In genomic region chr19:14096272-14096992, GRCh38 we compare ENCODE assay signal across 17 cellular contexts. TPM values are rescaled to one million over a fixed set of nuclear protein-coding genes. Genes with fewer than 3 reads are reported as not detected.
DNase-seq lines count a peak whose midpoint lies in the region; ATAC-seq and TF ChIP-seq lines count a peak whose summit lies in the region.
"Had no signal": no experiment of that assay in that cellular context is flagged by ENCODE, and none has a peak within 500 bp of the region (broad histone marks: within the 10 kb centered on the region; RNA-seq: fewer than 3 reads in every experiment).

No MANE protein-coding gene starts in this region.

- CTCF ChIA-PET in Panc1 (lab: Charles Lee): no interaction called here

- in situ Hi-C loops in Panc1 (cut with HindIII; ENCODE audit: low pct_unique_long_range_greater_than_20kb, low sequenced_read_pairs): no loop called here

- no TSS peak for BruUV-seq in Panc1 (replicated peaks; lab: Mats Ljungman, UMichigan)

- no peak overlapping the region for H3K4me3 ChIP-seq in Panc1 (ENCODE audit: low read depth in 2 of 2, low read length in 2 of 2)
- H3K4me3 ChIP-seq: coronary artery had no signal

- H3K27me3 ChIP-seq in Panc1 (ENCODE audit: control insufficient read depth, insufficient read depth, low read length) (no peaks in the 10 kb centered on the region), foreskin keratinocyte (no peaks in the 10 kb centered on the region)

- no peak; the same call in 1 of the 2 replicates for ATAC-seq in Panc1
- no peak for ATAC-seq in foreskin keratinocyte
- ATAC-seq in GM19397 (IDR thresholded peaks at IDR 0.05; ENCODE audit: unreplicated experiment): no peak
- ATAC-seq: activated naive CD8-positive, alpha-beta T cell treated with anti-CD3 and anti-CD28 coated beads, Interleukin-2, amount 50 U/mL, for 24 hours had no signal

- no peak for DNase-seq in Panc1 (ENCODE audit: low read depth, low spot score)
- DNase-seq in foreskin keratinocyte: no peak
- no peak for DNase-seq in iPS-NIHi7 (ENCODE audit: extremely low spot score)
- DNase-seq in stimulated activated CD8-positive, alpha-beta memory T cell treated with anti-CD3 and anti-CD28 coated beads, Interleukin-4, amount 100 ng/mL, for 48 hours: no peak
- DNase-seq: activated CD8-positive, alpha-beta memory T cell treated with anti-CD3 and anti-CD28 coated beads, Interleukin-2, amount 50 U/mL, for 4 hours; activated naive CD8-positive, alpha-beta T cell treated with anti-CD3 and anti-CD28 coated beads, Interleukin-2, amount 50 U/mL, for 24 hours; EL; mesenchymal stem cell; NCI-H2029; nucleus accumbens; small intestine had no signal

- POLR2A ChIA-PET in Panc1 (lab: Charles Lee): no interaction called here

- intact Hi-C loops in Panc1 (cut with micrococcal nuclease; ENCODE audit: unreplicated experiment): no loop called here

- peaks cover 4% of the 10 kb centered on the region for H3K4me1 ChIP-seq in Panc1 (ENCODE audit: control insufficient read depth, insufficient read depth, low read length)
- no peaks in the 10 kb centered on the region for H3K4me1 ChIP-seq in foreskin keratinocyte

- peak; percentile 19 for TF ChIP-seq CTCF in GM12873 (IDR thresholded peaks at IDR 0.05; ENCODE audit: insufficient read depth, low read depth, low read length, missing control alignments)
- TF ChIP-seq CTCF in Panc1 (IDR thresholded peaks at IDR 0.05): peak; percentile 36
- TF ChIP-seq CTCF in foreskin keratinocyte (conservative IDR thresholded peaks at IDR 0.05): peak; percentile 36

- peaks cover 3% of the 10 kb centered on the region; the same call in 1 of the 2 replicates for H3K9me3 ChIP-seq in Panc1 (ENCODE audit: control insufficient read depth, insufficient read depth, low read depth, low read length)

- no peaks in the 10 kb centered on the region for H3K36me3 ChIP-seq in Panc1 (ENCODE audit: control insufficient read depth, insufficient read depth, low read length)

- H3K27ac ChIP-seq in Panc1 (ENCODE audit: low read length) (no peak overlapping the region), foreskin keratinocyte (no peak overlapping the region)
- H3K27ac ChIP-seq: coronary artery had no signal

RNA-seq across cellular contexts. Expression of gene SAMD1, which starts 5.9 kb away (rescaled TPM):
- total RNA-seq in Panc1 (2021; ENCODE audit: unreplicated experiment) (82.0 TPM), foreskin keratinocyte (32.3 and 34.2 TPM in 2 replicates)
- polyA plus RNA-seq in Panc1 (2012; ENCODE audit: insufficient read length): 73.2 TPM
- polyA plus RNA-seq in foreskin keratinocyte: 39.5 and 40.4 TPM in 2 replicates

RNA-seq across cellular contexts. Expression of gene C19orf67, which starts 10.8 kb away (rescaled TPM):
- total RNA-seq in Panc1 (2021; ENCODE audit: unreplicated experiment) (0.28 TPM), foreskin keratinocyte (not detected in 2 replicates)
- not detected for polyA plus RNA-seq in Panc1 (2012; ENCODE audit: insufficient read length)
- not detected in 2 replicates for polyA plus RNA-seq in foreskin keratinocyte
- total RNA-seq: fibroblast of lung, subcutaneous adipose tissue had no signal
- polyA plus RNA-seq: CD14-positive monocyte, fibroblast of lung, small intestine had no signal

RNA-seq across cellular contexts. Expression of gene PRKACA, which starts 21.1 kb away (rescaled TPM):
- total RNA-seq in Panc1 (2021; ENCODE audit: unreplicated experiment) (70.8 TPM), foreskin keratinocyte (36.0 and 37.1 TPM in 2 replicates)
- 50.7 TPM for polyA plus RNA-seq in Panc1 (2012; ENCODE audit: insufficient read length)
- polyA plus RNA-seq in foreskin keratinocyte: 35.2 and 40.0 TPM in 2 replicates

RNA-seq across cellular contexts. Expression of gene MISP3, which starts 23.8 kb away (rescaled TPM):
- total RNA-seq in Panc1 (2021; ENCODE audit: unreplicated experiment) (1.5 TPM), foreskin keratinocyte (0.78 and 1.3 TPM in 2 replicates)
- 2.9 TPM for polyA plus RNA-seq in Panc1 (2012; ENCODE audit: insufficient read length)
- 1.3 and 1.7 TPM in 2 replicates for polyA plus RNA-seq in foreskin keratinocyte

RNA-seq across cellular contexts. Expression of gene PALM3, which starts 34.6 kb away (rescaled TPM):
- total RNA-seq in Panc1 (2021; ENCODE audit: unreplicated experiment) (0.54 TPM), foreskin keratinocyte (not detected in 2 replicates)
- 1.3 TPM for polyA plus RNA-seq in Panc1 (2012; ENCODE audit: insufficient read length)
- 0.11 and 0.12 TPM in 2 replicates for polyA plus RNA-seq in foreskin keratinocyte
- total RNA-seq: subcutaneous adipose tissue had no signal
- polyA plus RNA-seq: CD14-positive monocyte had no signal
